17 cellular contexts compared by ENCODE assay signal in genomic region chr1:161409848-161410635, GRCh38. TPM values are rescaled to one million over a fixed set of nuclear protein-coding genes. Genes with fewer than 3 reads are reported as not detected.
DNase-seq lines count a peak whose midpoint lies in the region; ATAC-seq, FAIRE-seq and TF ChIP-seq lines count a peak whose summit lies in the region.
"Not testable (repeated sequence)": the region's sequence is repeated elsewhere in the genome, so short reads cannot be mapped to it uniquely, and the experiment has no call there.
"Had no signal": no experiment of that assay in that cellular context is flagged by ENCODE, and none has a peak within 500 bp of the region (broad histone marks: within the 10 kb centered on the region; RNA-seq: fewer than 3 reads in every experiment).

No MANE protein-coding gene starts in this region.

- not testable (repeated sequence) for H3F3A ChIP-seq in GM23338 (replicated peaks; ENCODE audit: low read depth)

- peaks cover 16% of the 10 kb centered on the region for H3K4me1 ChIP-seq in GM23338 (ENCODE audit: insufficient read depth)

- POLR2A ChIA-PET in naive thymus-derived CD8-positive, alpha-beta T cell (lab: Charles Lee), result not testable (repeated sequence)

- not testable (repeated sequence) for H3K4me3 ChIP-seq in GM23338

- H3K9me3 Mint-ChIP-seq in GM23338; activated T-cell treated with anti-CD3 and anti-CD28 coated beads, Interleukin-2, amount 50 U/mL, for 72 hours; naive thymus-derived CD8-positive, alpha-beta T cell; stimulated activated naive CD8-positive, alpha-beta T cell treated with anti-CD3 and anti-CD28 coated beads, Interleukin-15, amount 100 ng/mL, for 72 hours: not testable (repeated sequence)

- peaks cover 11% of the 10 kb centered on the region for H3K27me3 Mint-ChIP-seq in GM23338 (ENCODE audit: insufficient read depth, low read depth, poor library complexity)
- H3K27me3 Mint-ChIP-seq in activated T-cell treated with anti-CD3 and anti-CD28 coated beads, Interleukin-2, amount 50 U/mL, for 72 hours (ENCODE audit: low read depth); naive thymus-derived CD8-positive, alpha-beta T cell; stimulated activated naive CD8-positive, alpha-beta T cell treated with anti-CD3 and anti-CD28 coated beads, Interleukin-15, amount 100 ng/mL, for 72 hours: not testable (repeated sequence)

- not testable (repeated sequence) for H3K27me3 ChIP-seq in GM23338 (ENCODE audit: insufficient read depth)

- TF ChIP-seq CTCF in GM23338 (conservative IDR thresholded peaks at IDR 0.05; ENCODE audit: low read depth in 2 of 2), result not testable (repeated sequence)

- H2AFZ ChIP-seq in GM23338, result not testable (repeated sequence)

- not testable (repeated sequence) for H4K20me1 ChIP-seq in GM23338 (replicated peaks; ENCODE audit: insufficient read depth)

- H3K4me3 Mint-ChIP-seq in GM23338, result not testable (repeated sequence)
- peak overlapping the region; percentile 49 to 69 for H3K4me3 Mint-ChIP-seq in activated T-cell treated with anti-CD3 and anti-CD28 coated beads, Interleukin-2, amount 50 U/mL, for 72 hours
- peak overlapping the region in 3 of 10 donors; percentile 16 to 38 (median 18) for H3K4me3 Mint-ChIP-seq in naive thymus-derived CD8-positive, alpha-beta T cell
- H3K4me3 Mint-ChIP-seq in stimulated activated naive CD8-positive, alpha-beta T cell treated with anti-CD3 and anti-CD28 coated beads, Interleukin-15, amount 100 ng/mL, for 72 hours, result peak overlapping the region; percentile 24 to 66

- not testable (repeated sequence) for H3K36me3 ChIP-seq in GM23338 (ENCODE audit: insufficient read depth)

- not testable (repeated sequence) for H3K79me2 ChIP-seq in GM23338 (replicated peaks; ENCODE audit: insufficient read depth)

- peak; percentile 89 for ATAC-seq in GM23338
- peak; percentile 65 to 91 for ATAC-seq in activated T-cell treated with anti-CD3 and anti-CD28 coated beads, Interleukin-2, amount 50 U/mL, for 72 hours (replicated peaks in 1 of 2)
- not testable (repeated sequence) for ATAC-seq in naive thymus-derived CD8-positive, alpha-beta T cell
- peak; percentile 53 for ATAC-seq in stimulated activated naive CD8-positive, alpha-beta T cell treated with anti-CD3 and anti-CD28 coated beads, Interleukin-15, amount 100 ng/mL, for 72 hours

- H3K27ac ChIP-seq in GM23338 (ENCODE audit: low read depth), result not testable (repeated sequence)

- H3K27ac Mint-ChIP-seq in GM23338, result not testable (repeated sequence)
- H3K27ac Mint-ChIP-seq in activated T-cell treated with anti-CD3 and anti-CD28 coated beads, Interleukin-2, amount 50 U/mL, for 72 hours, result peak overlapping the region; percentile 69
- H3K27ac Mint-ChIP-seq in naive thymus-derived CD8-positive, alpha-beta T cell, result peak overlapping the region in 6 of 10 donors; percentile 21 to 71 (median 38)
- peak overlapping the region; percentile 28 to 73 for H3K27ac Mint-ChIP-seq in stimulated activated naive CD8-positive, alpha-beta T cell treated with anti-CD3 and anti-CD28 coated beads, Interleukin-15, amount 100 ng/mL, for 72 hours

- DNase-seq in ELF-1 (ENCODE audit: low read depth, low spot score) (peak; percentile 30), GM23338 (ENCODE audit: low spot score) (peak; percentile 48), Kasumi-1 (lab: John Stamatoyannopoulos, UW) (peak; percentile 31 to 34)
- peak; percentile 21 to 28 for DNase-seq in activated T-cell treated with anti-CD3 and anti-CD28 coated beads, Interleukin-2, amount 50 U/mL, for 72 hours
- peak; percentile 27 for DNase-seq in central memory CD4-positive, alpha-beta T cell
- not testable (repeated sequence) for DNase-seq in naive thymus-derived CD8-positive, alpha-beta T cell; stimulated activated naive CD8-positive, alpha-beta T cell treated with anti-CD3 and anti-CD28 coated beads, Interleukin-15, amount 100 ng/mL, for 72 hours

- FAIRE-seq in TTC549 (lab: Jason Lieb, UNC), result peak; percentile 53

- H3K9me2 ChIP-seq in GM23338 (ENCODE audit: insufficient read depth), result not testable (repeated sequence)

- H3K36me3 Mint-ChIP-seq in GM23338 (ENCODE audit: low read depth); activated T-cell treated with anti-CD3 and anti-CD28 coated beads, Interleukin-2, amount 50 U/mL, for 72 hours (ENCODE audit: insufficient read depth in 2 of 2); naive thymus-derived CD8-positive, alpha-beta T cell: not testable (repeated sequence)

- H3K4me1 Mint-ChIP-seq in GM23338, result peaks cover 29% of the 10 kb centered on the region
- H3K4me1 Mint-ChIP-seq in activated T-cell treated with anti-CD3 and anti-CD28 coated beads, Interleukin-2, amount 50 U/mL, for 72 hours (ENCODE audit: low read depth), result peaks cover 26% of the 10 kb centered on the region
- H3K4me1 Mint-ChIP-seq in naive thymus-derived CD8-positive, alpha-beta T cell, result peaks cover 4 to 17% (median 12%) of the 10 kb centered on the region in 4 donors
- H3K4me1 Mint-ChIP-seq in stimulated activated naive CD8-positive, alpha-beta T cell treated with anti-CD3 and anti-CD28 coated beads, Interleukin-15, amount 100 ng/mL, for 72 hours, result peaks cover 23% of the 10 kb centered on the region

- H3K4me2 ChIP-seq in GM23338, result not testable (repeated sequence)

RNA-seq across cellular contexts. Expression of gene CFAP126, which starts 42.4 kb away (rescaled TPM):
- not detected in 2 replicates for total RNA-seq in GM23338 (2014; rRNA removed; shearing (Covaris generic))
- polyA plus RNA-seq in GM23338 (2016; fragmentation: Nextera tagmentation; extraction: Ambion mirVana), result not detected in 2 replicates
- under 1 TPM in 1 of 2 donors, not detected in 1; 0.76 TPM for total RNA-seq in activated T-cell treated with anti-CD3 and anti-CD28 coated beads, Interleukin-2, amount 50 U/mL, for 72 hours
- total RNA-seq in naive thymus-derived CD8-positive, alpha-beta T cell, result not detected
- not detected for polyA plus RNA-seq in naive thymus-derived CD8-positive, alpha-beta T cell
- total RNA-seq: activated CD8-positive, alpha-beta memory T cell treated with anti-CD3 and anti-CD28 coated beads for 36 hours; ascending aorta; esophagus squamous epithelium; GM23248; M059J; psoas muscle; Right ventricle myocardium inferior; suprapubic skin had no signal
- polyA plus RNA-seq: CD14-positive monocyte, GM23248 had no signal
